ENCODE assay signal across 8 cellular contexts in the genomic region with DNA sequence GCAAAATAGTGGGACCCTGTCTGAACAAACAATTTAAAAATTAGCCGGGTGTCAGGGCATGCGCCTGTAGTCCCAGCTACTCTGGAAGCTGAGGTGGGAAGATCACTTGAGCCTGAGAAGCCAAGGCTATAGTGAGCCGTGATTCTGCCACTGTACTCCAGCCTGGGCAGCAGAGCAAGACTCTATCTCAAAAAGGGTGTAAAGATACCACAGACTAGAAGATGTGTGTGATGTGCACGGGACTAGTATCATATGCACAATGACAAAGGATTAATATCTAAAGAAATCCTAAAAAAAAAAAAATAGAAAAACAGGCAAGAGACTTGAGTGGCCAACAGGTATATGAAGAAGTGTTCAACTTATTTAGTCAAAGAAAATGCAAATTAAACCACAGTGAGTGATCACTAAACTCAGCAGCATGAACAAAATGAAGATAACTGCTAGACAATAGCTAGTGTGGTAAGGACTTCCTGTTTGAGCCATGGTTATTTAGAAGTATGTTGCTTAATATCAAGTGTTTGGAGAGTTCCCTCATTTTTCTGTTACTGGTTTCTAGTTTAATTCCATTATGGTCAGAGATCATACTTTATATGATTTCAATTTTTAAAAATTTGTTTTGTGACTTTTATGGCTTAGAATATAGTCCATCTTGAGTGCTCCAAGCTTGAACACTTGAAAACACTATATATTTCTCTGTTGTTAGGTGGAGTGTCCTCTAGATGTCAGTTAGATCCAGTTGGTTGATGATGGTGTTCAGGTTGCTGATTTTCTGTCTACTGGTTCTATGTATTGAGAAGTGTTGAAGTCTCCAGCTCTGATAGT. TPM values are rescaled to one million over a fixed set of nuclear protein-coding genes. Genes with fewer than 3 reads are reported as not detected.
DNase-seq lines count a peak whose midpoint lies in the region; ATAC-seq and TF ChIP-seq lines count a peak whose summit lies in the region.

No MANE protein-coding gene starts in this region.

- peak overlapping the region; percentile 89 for H3K27ac Mint-ChIP-seq in activated naive CD8-positive, alpha-beta T cell treated with anti-CD3 and anti-CD28 coated beads, Interleukin-2, amount 10 ng/mL, durations not matched to agents 7 days and 5 days

- TF ChIP-seq CTCF in A673 (conservative IDR thresholded peaks at IDR 0.05; ENCODE audit: low read depth, low read length) (no peak; the same call in 1 of the 2 replicates), MM.1S (IDR thresholded peaks at IDR 0.05; ENCODE audit: low read length) (peak; percentile 39), mammary epithelial cell (conservative IDR thresholded peaks at IDR 0.05 in 1 of 2, IDR thresholded peaks at IDR 0.05 in 1 of 2; ENCODE audit: extremely low read depth in 1 of 2, insufficient read depth in 1 of 2, low read depth in 1 of 2, low read length in 2 of 2) (no peak)

- peaks cover 30% of the 10 kb centered on the region for H3K4me1 Mint-ChIP-seq in activated naive CD8-positive, alpha-beta T cell treated with anti-CD3 and anti-CD28 coated beads, Interleukin-2, amount 10 ng/mL, durations not matched to agents 7 days and 5 days

- no peak overlapping the region for H3K27ac ChIP-seq in A673 (ENCODE audit: low read depth, low read length, poor library complexity, severe bottlenecking)
- H3K27ac ChIP-seq in MM.1S (ENCODE audit: low read length), result peak overlapping the region; percentile 92; the same call in 1 of the 2 replicates
- no peak overlapping the region for H3K27ac ChIP-seq in mesenchymal stem cell (ENCODE audit: low read length, poor library complexity, severe bottlenecking)
- no peak overlapping the region for H3K27ac ChIP-seq in mammary epithelial cell (ENCODE audit: insufficient read depth, low read depth, low read length)

- no peaks in the 10 kb centered on the region for H3K27me3 Mint-ChIP-seq in activated naive CD8-positive, alpha-beta T cell treated with anti-CD3 and anti-CD28 coated beads, Interleukin-2, amount 10 ng/mL, durations not matched to agents 7 days and 5 days

- no peaks in the 10 kb centered on the region for H3K27me3 ChIP-seq in A673 (replicated peaks; ENCODE audit: insufficient read depth, low read depth, low read length, poor library complexity)
- H3K27me3 ChIP-seq in MM.1S (replicated peaks; ENCODE audit: insufficient read depth, low read length), result no peaks in the 10 kb centered on the region
- no peaks in the 10 kb centered on the region for H3K27me3 ChIP-seq in mesenchymal stem cell (ENCODE audit: control insufficient read depth in 1 of 2, insufficient read depth in 1 of 2, low read length in 2 of 2)
- no peaks in the 10 kb centered on the region for H3K27me3 ChIP-seq in mammary epithelial cell (ENCODE audit: insufficient read depth, low read length)

- H2AFZ ChIP-seq in MM.1S (ENCODE audit: low read length) (no peak overlapping the region), mesenchymal stem cell (ENCODE audit: low read depth, low read length) (no peak overlapping the region), mammary epithelial cell (ENCODE audit: low read depth, low read length) (no peak overlapping the region)

- H4K8ac ChIP-seq in mesenchymal stem cell (ENCODE audit: low read length), result no peak overlapping the region

- H3K4ac ChIP-seq in mesenchymal stem cell (ENCODE audit: low read depth in 1 of 2, low read length in 2 of 2), result no peak overlapping the region

- H3K9me3 ChIP-seq in A673 (ENCODE audit: low read depth, low read length, poor library complexity, severe bottlenecking) (no peaks in the 10 kb centered on the region), MM.1S (replicated peaks; ENCODE audit: insufficient read depth, low read length) (no peaks in the 10 kb centered on the region), mesenchymal stem cell (ENCODE audit: control insufficient read depth, low read length) (no peaks in the 10 kb centered on the region), mammary epithelial cell (replicated peaks; ENCODE audit: insufficient read depth, low read length) (no peaks in the 10 kb centered on the region)

- H2BK120ac ChIP-seq in mesenchymal stem cell (ENCODE audit: low read depth, low read length), result no peak overlapping the region

- H2BK5ac ChIP-seq in mesenchymal stem cell (ENCODE audit: low read depth, low read length, poor library complexity, severe bottlenecking), result no peak overlapping the region

- WGBS in mesenchymal stem cell, result 85% methylated on average over 3 of the region's 4 CpGs
- WGBS in mammary epithelial cell (ENCODE audit: low coverage, missing lambda C conversion rate), result 80% methylated on average over 4 of the region's 4 CpGs

- BruUV-seq in A673 (replicated peaks; lab: Mats Ljungman, UMichigan) (no TSS peak), mammary epithelial cell (replicated peaks; lab: Mats Ljungman, UMichigan) (no TSS peak)

- peak overlapping the region; percentile 40 for H3K4me3 Mint-ChIP-seq in activated naive CD8-positive, alpha-beta T cell treated with anti-CD3 and anti-CD28 coated beads, Interleukin-2, amount 10 ng/mL, durations not matched to agents 7 days and 5 days

- peaks cover 10% of the 10 kb centered on the region for H3K36me3 Mint-ChIP-seq in activated naive CD8-positive, alpha-beta T cell treated with anti-CD3 and anti-CD28 coated beads, Interleukin-2, amount 10 ng/mL, durations not matched to agents 7 days and 5 days

- DNase-seq in A673 (ENCODE audit: low spot score) (peak; percentile 72), MM.1S (peak; percentile 71), mesenchymal stem cell (no peak), posterior cingulate gyrus (no peak), mammary epithelial cell (no peak)
- DNase-seq in activated naive CD8-positive, alpha-beta T cell treated with anti-CD3 and anti-CD28 coated beads, Interleukin-2, amount 10 ng/mL, durations not matched to agents 7 days and 5 days, result no peak
- DNase-seq in stimulated activated CD4-positive, alpha-beta T cell treated with anti-CD3 and anti-CD28 coated beads, Interleukin-12 subunit alpha, Interleukin-12 subunit beta, amount 100 ng/mL, for 4 hours, result no peak

- H3F3A ChIP-seq in MM.1S (ENCODE audit: insufficient read depth, low read length), result peaks cover 57% of the 10 kb centered on the region

- H3K9ac ChIP-seq in MM.1S (ENCODE audit: low read length), result no peak overlapping the region; the same call in 1 of the 2 replicates
- H3K9ac ChIP-seq in mesenchymal stem cell (ENCODE audit: low read length), result no peak overlapping the region
- H3K9ac ChIP-seq in mammary epithelial cell (ENCODE audit: insufficient read depth, low read length), result no peak overlapping the region

- H2BK12ac ChIP-seq in mesenchymal stem cell (ENCODE audit: low read length in 2 of 2), result peak overlapping the region in 1 of 2 experiments; percentile 54

- no peak overlapping the region for H2AK5ac ChIP-seq in mesenchymal stem cell (ENCODE audit: low read length, severe bottlenecking)

- CTCF ChIA-PET in A673 (lab: Charles Lee) (interaction anchor here (0.6 to 0.7 kb wide), 2 partner anchors 300 to 743 kb away, joined by 3 read pairs; a partner anchor contains a TSS), mammary epithelial cell (lab: Charles Lee; ENCODE audit: low non-redundant PET) (no interaction called here)

- ATAC-seq in GM18511 (IDR thresholded peaks at IDR 0.05; ENCODE audit: unreplicated experiment), result peak; percentile 63
- ATAC-seq in activated naive CD8-positive, alpha-beta T cell treated with anti-CD3 and anti-CD28 coated beads, Interleukin-2, amount 10 ng/mL, durations not matched to agents 7 days and 5 days (ENCODE audit: low read depth), result peak; percentile 91

- H3K18ac ChIP-seq in mesenchymal stem cell (ENCODE audit: low read depth in 1 of 2, low read length in 2 of 2), result no peak overlapping the region

- peaks cover 26% of the 10 kb centered on the region for H3K79me1 ChIP-seq in mesenchymal stem cell (replicated peaks; ENCODE audit: low read length, poor library complexity, severe bottlenecking)

- H4K20me1 ChIP-seq in MM.1S (ENCODE audit: insufficient read depth, low read length), result no peaks in the 10 kb centered on the region
- H4K20me1 ChIP-seq in mammary epithelial cell (ENCODE audit: insufficient read depth, low read length), result no peaks in the 10 kb centered on the region

- H3K4me3 ChIP-seq in A673 (ENCODE audit: low read depth, low read length, poor library complexity, severe bottlenecking) (no peak overlapping the region), MM.1S (ENCODE audit: low read length) (no peak overlapping the region), mesenchymal stem cell (ENCODE audit: insufficient read depth in 1 of 2, low read depth in 1 of 2, low read length in 2 of 2) (no peak overlapping the region), mammary epithelial cell (replicated peaks in 1 of 3; ENCODE audit: insufficient read depth in 1 of 3, low read depth in 2 of 3, low read length in 3 of 3) (no peak overlapping the region)

- intact Hi-C loops in A673 (cut with micrococcal nuclease; ENCODE audit: unreplicated experiment), result no loop called here
- intact Hi-C loops in posterior cingulate gyrus (cut with DNase I), result no loop called here
- intact Hi-C loops in mammary epithelial cell (cut with micrococcal nuclease), result no loop called here

- no peak overlapping the region for H3K23ac ChIP-seq in mesenchymal stem cell (ENCODE audit: low read length in 2 of 2)

- no peaks in the 10 kb centered on the region for H3K9me2 ChIP-seq in MM.1S (replicated peaks; ENCODE audit: insufficient read depth, low read length)

- no peak overlapping the region for H2BK15ac ChIP-seq in mesenchymal stem cell (ENCODE audit: low read depth, poor library complexity, severe bottlenecking)

- no peaks in the 10 kb centered on the region for H3K9me3 Mint-ChIP-seq in activated naive CD8-positive, alpha-beta T cell treated with anti-CD3 and anti-CD28 coated beads, Interleukin-2, amount 10 ng/mL, durations not matched to agents 7 days and 5 days

- in situ Hi-C loops in mammary epithelial cell (cut with MboI; ENCODE audit: low sequenced_read_pairs in 2 of 2), result no loop called here

- H3K4me1 ChIP-seq in A673 (ENCODE audit: insufficient read depth, low read length, poor library complexity, severe bottlenecking) (peaks cover 15% of the 10 kb centered on the region), MM.1S (ENCODE audit: low read length) (peaks cover 50% of the 10 kb centered on the region), mesenchymal stem cell (ENCODE audit: control insufficient read depth, insufficient read depth, low read depth, low read length) (peaks cover 2% of the 10 kb centered on the region), mammary epithelial cell (ENCODE audit: insufficient read depth, low read length) (no peaks in the 10 kb centered on the region)

- no peak overlapping the region for H4K91ac ChIP-seq in mesenchymal stem cell (ENCODE audit: low read length)

- POLR2A ChIA-PET in A673 (lab: Charles Lee; ENCODE audit: low non-redundant PET), result interaction anchor here (1.1 kb wide), 1 partner anchor 14 kb away, joined by 5 read pairs; a partner anchor contains a TSS
- POLR2A ChIA-PET in activated naive CD8-positive, alpha-beta T cell treated with anti-CD3 and anti-CD28 coated beads, Interleukin-2, amount 10 ng/mL, durations not matched to agents 7 days and 5 days (lab: Charles Lee), result interaction anchor here (0.7 to 2.0 kb wide), 7 partner anchors 11 to 467 kb away, joined by 3 to 14 read pairs (median 6); a partner anchor contains a TSS

- no peaks in the 10 kb centered on the region for H3K36me3 ChIP-seq in A673 (ENCODE audit: insufficient read depth, low read length, poor library complexity, severe bottlenecking)
- H3K36me3 ChIP-seq in MM.1S (replicated peaks; ENCODE audit: insufficient read depth, low read length), result no peaks in the 10 kb centered on the region
- H3K36me3 ChIP-seq in mesenchymal stem cell (ENCODE audit: control insufficient read depth in 1 of 2, insufficient read depth in 2 of 2, low read depth in 1 of 2, low read length in 2 of 2), result no peaks in the 10 kb centered on the region
- no peaks in the 10 kb centered on the region for H3K36me3 ChIP-seq in mammary epithelial cell (ENCODE audit: insufficient read depth, low read length)

- peak overlapping the region; percentile 35; the same call in 1 of the 2 replicates for H3K4me2 ChIP-seq in MM.1S (ENCODE audit: low read depth, low read length)
- H3K4me2 ChIP-seq in mesenchymal stem cell (ENCODE audit: low read length, poor library complexity, severe bottlenecking), result no peak overlapping the region
- no peak overlapping the region for H3K4me2 ChIP-seq in mammary epithelial cell (ENCODE audit: insufficient read depth, low read depth, low read length)

- no peak overlapping the region for H3K14ac ChIP-seq in mesenchymal stem cell (ENCODE audit: low read length in 2 of 2)

- dilution Hi-C loops in mammary epithelial cell (cut with HindIII; ENCODE audit: low sequenced_read_pairs), result no loop called here

- peaks cover 7% of the 10 kb centered on the region for H3K79me2 ChIP-seq in MM.1S (ENCODE audit: low read length)
- H3K79me2 ChIP-seq in mammary epithelial cell (ENCODE audit: insufficient read depth, low read length), result peaks cover 7% of the 10 kb centered on the region

RNA-seq across cellular contexts. Expression of a gene that starts 14.7 kb away (rescaled TPM):
- 15.1 and 16.1 TPM in 2 replicates for total RNA-seq in A673 (2021)
- 10 to 100 TPM; 16.8 to 16.9 TPM for total RNA-seq in activated naive CD8-positive, alpha-beta T cell treated with anti-CD3 and anti-CD28 coated beads, Interleukin-2, amount 10 ng/mL, durations not matched to agents 7 days and 5 days
- 2.8 TPM for polyA plus RNA-seq in mesenchymal stem cell (2013, experiment 1 of 2)
- 2.5 TPM for polyA plus RNA-seq in mesenchymal stem cell (2013, experiment 2 of 2)
- total RNA-seq in mammary epithelial cell, result 1 to 10 TPM; 6.2 to 8.7 TPM
- 1.2 TPM for polyA plus RNA-seq in mammary epithelial cell
- polyA minus RNA-seq in mammary epithelial cell, result 4.3 TPM

RNA-seq across cellular contexts. Expression of a gene that starts 28.4 kb away (rescaled TPM):
- total RNA-seq in A673 (2021) (17.9 and 19.1 TPM in 2 replicates), mammary epithelial cell (10 to 100 TPM; 11.1 to 13.8 TPM)
- total RNA-seq in activated naive CD8-positive, alpha-beta T cell treated with anti-CD3 and anti-CD28 coated beads, Interleukin-2, amount 10 ng/mL, durations not matched to agents 7 days and 5 days, result 10 to 100 TPM; 49.6 to 53.9 TPM
- 3.6 TPM for polyA plus RNA-seq in mesenchymal stem cell (2013, experiment 1 of 2)
- polyA plus RNA-seq in mesenchymal stem cell (2013, experiment 2 of 2), result 3.5 TPM
- 4.0 TPM for polyA plus RNA-seq in mammary epithelial cell
- not detected for polyA minus RNA-seq in mammary epithelial cell

RNA-seq across cellular contexts. Expression of a gene that starts 48.9 kb away (rescaled TPM):
- total RNA-seq in A673 (2021) (0.07 and 0.09 TPM in 2 replicates), mammary epithelial cell (under 1 TPM; under 0.01 to 0.05 TPM)
- total RNA-seq in activated naive CD8-positive, alpha-beta T cell treated with anti-CD3 and anti-CD28 coated beads, Interleukin-2, amount 10 ng/mL, durations not matched to agents 7 days and 5 days, result 10 to 100 TPM; 95.9 to 97.4 TPM
- 0.01 TPM for polyA plus RNA-seq in mesenchymal stem cell (2013, experiment 1 of 2)
- polyA plus RNA-seq in mesenchymal stem cell (2013, experiment 2 of 2), result not detected
- polyA plus RNA-seq in mammary epithelial cell, result not detected
- not detected for polyA minus RNA-seq in mammary epithelial cell

Comparison
In these comparisons a context has a peak if more than half of its experiments do, and no peak if none do; other contexts are left out.
1. DNase-seq: peak in A673 (single experiment) and MM.1S (single experiment); none in activated naive CD8-positive, alpha-beta T cell treated with anti-CD3 and anti-CD28 coated beads, Interleukin-2, amount 10 ng/mL, durations not matched to agents 7 days and 5 days (single experiment), stimulated activated CD4-positive, alpha-beta T cell treated with anti-CD3 and anti-CD28 coated beads, Interleukin-12 subunit alpha, Interleukin-12 subunit beta, amount 100 ng/mL, for 4 hours (single experiment), mesenchymal stem cell (single experiment), posterior cingulate gyrus (0 of 10) and mammary epithelial cell (single experiment).
2. RNA of a gene that starts 48.9 kb away (total RNA-seq): 95.9 to 97.4 TPM in activated naive CD8-positive, alpha-beta T cell treated with anti-CD3 and anti-CD28 coated beads, Interleukin-2, amount 10 ng/mL, durations not matched to agents 7 days and 5 days; 0.07 to 0.09 TPM in A673 and under 0.01 to 0.05 TPM in mammary epithelial cell; every median in the first group is over 10 times any median in the second.